7 cellular contexts compared by ENCODE assay signal in genomic region chr14:95138455-95138854, GRCh38. TPM values are rescaled to one million over a fixed set of nuclear protein-coding genes. Genes with fewer than 3 reads are reported as not detected.
DNase-seq lines count a peak whose midpoint lies in the region; ATAC-seq and TF ChIP-seq lines count a peak whose summit lies in the region.
"Not testable (repeated sequence)": the region's sequence is repeated elsewhere in the genome, so short reads cannot be mapped to it uniquely, and the experiment has no call there.

No MANE protein-coding gene starts in this region.

- not testable (repeated sequence) for H3K9me3 Mint-ChIP-seq in activated naive CD4-positive, alpha-beta T cell treated with anti-CD3 and anti-CD28 coated beads, Interleukin-2, amount 50 U/mL, for 24 hours; natural killer cell treated with Interleukin-12 subunit alpha and Interleukin-12 subunit beta and Interleukin-15 and Interleukin-18, amount 100 ng/mL, for 72 hours

- TF ChIP-seq EP300 in transverse colon (IDR thresholded peaks at IDR 0.05; ENCODE audit: low read depth) = not testable (repeated sequence)

- DNase-seq in colonic mucosa; heart right ventricle; natural killer cell treated with Interleukin-12 subunit alpha and Interleukin-12 subunit beta and Interleukin-15 and Interleukin-18, amount 100 ng/mL, for 72 hours (ENCODE audit: low spot score); gastrocnemius medialis; transverse colon: not testable (repeated sequence)

- H3K4me1 Mint-ChIP-seq in activated naive CD4-positive, alpha-beta T cell treated with anti-CD3 and anti-CD28 coated beads, Interleukin-2, amount 50 U/mL, for 24 hours = peaks cover 77% of the 10 kb centered on the region
- H3K4me1 Mint-ChIP-seq in natural killer cell treated with Interleukin-12 subunit alpha and Interleukin-12 subunit beta and Interleukin-15 and Interleukin-18, amount 100 ng/mL, for 72 hours (ENCODE audit: low read depth in 2 of 2) = peaks cover 61 to 71% of the 10 kb centered on the region in 2 donors

- not testable (repeated sequence) for ATAC-seq in heart right ventricle, gastrocnemius medialis
- peak in 1 of 2 donors; percentile 54 for ATAC-seq in natural killer cell treated with Interleukin-12 subunit alpha and Interleukin-12 subunit beta and Interleukin-15 and Interleukin-18, amount 100 ng/mL, for 72 hours

- not testable (repeated sequence) for H3K27me3 Mint-ChIP-seq in activated naive CD4-positive, alpha-beta T cell treated with anti-CD3 and anti-CD28 coated beads, Interleukin-2, amount 50 U/mL, for 24 hours; natural killer cell treated with Interleukin-12 subunit alpha and Interleukin-12 subunit beta and Interleukin-15 and Interleukin-18, amount 100 ng/mL, for 72 hours

- in situ Hi-C loops in gastrocnemius medialis (cut with MboI; ENCODE audit: low sequenced_read_pairs in 4 of 4) = loop anchor here in 1 of 4 donors (25.0 kb wide), 1 partner anchor 399 kb away; the partner anchor contains the start of gene GLRX5
- in situ Hi-C loops in transverse colon (cut with MboI; ENCODE audit: low pct_ligation_motif_present in 1 of 4, low pct_unique_long_range_greater_than_20kb in 1 of 4, low sequenced_read_pairs in 3 of 4) = loop anchor here in 1 of 4 donors (25.0 kb wide), 1 partner anchor 399 kb away; the partner anchor contains the start of gene GLRX5

- not testable (repeated sequence) for H3K9me3 ChIP-seq in colonic mucosa, heart right ventricle, gastrocnemius medialis, transverse colon

- not testable (repeated sequence) for H3K27me3 ChIP-seq in colonic mucosa, heart right ventricle, gastrocnemius medialis, transverse colon

- H3K27ac Mint-ChIP-seq in activated naive CD4-positive, alpha-beta T cell treated with anti-CD3 and anti-CD28 coated beads, Interleukin-2, amount 50 U/mL, for 24 hours = peak overlapping the region; percentile 53
- peak overlapping the region; percentile 69 to 86 for H3K27ac Mint-ChIP-seq in natural killer cell treated with Interleukin-12 subunit alpha and Interleukin-12 subunit beta and Interleukin-15 and Interleukin-18, amount 100 ng/mL, for 72 hours

- H3K27ac ChIP-seq in VCaP (peak overlapping the region; percentile 54; the same call in 1 of the 2 replicates), colonic mucosa (peak overlapping the region; percentile 65), heart right ventricle (peak overlapping the region in 8 of 10 donors; percentile 2 to 82 (median 63)), gastrocnemius medialis (peak overlapping the region; percentile 11 to 75 (median 54)), transverse colon (peak overlapping the region in 3 of 4 donors; percentile 68 to 77 (median 77))

- not testable (repeated sequence) for TF ChIP-seq CTCF in VCaP (conservative IDR thresholded peaks at IDR 0.05); colonic mucosa (IDR thresholded peaks at IDR 0.05); heart right ventricle (IDR thresholded peaks at IDR 0.05); gastrocnemius medialis (IDR thresholded peaks at IDR 0.05 in 4 of 5, conservative IDR thresholded peaks at IDR 0.05 in 1 of 5); transverse colon (IDR thresholded peaks at IDR 0.05)

- H3K36me3 ChIP-seq in colonic mucosa, heart right ventricle, gastrocnemius medialis, transverse colon: not testable (repeated sequence)

- WGBS in heart right ventricle, 2 donors = 71 to 75% methylated on average over 4 of the region's 5 CpGs
- WGBS in transverse colon (ENCODE audit: low coverage in 1 of 2), 2 donors = 83 to 91% methylated on average over 2 to 4 of the region's 5 CpGs

- TF ChIP-seq POLR2A in gastrocnemius medialis (IDR thresholded peaks at IDR 0.05); transverse colon (IDR thresholded peaks at IDR 0.05): not testable (repeated sequence)

- not testable (repeated sequence) for H3K9ac ChIP-seq in colonic mucosa (ENCODE audit: low read depth in 2 of 2, low read length in 2 of 2)

- intact Hi-C loops in colonic mucosa (cut with DNase I); heart right ventricle (cut with DNase I); gastrocnemius medialis (cut with DNase I; ENCODE audit: low total_unique reads); transverse colon (cut with DNase I; ENCODE audit: low total_unique reads): not testable (repeated sequence)

- not testable (repeated sequence) for H3K4me1 ChIP-seq in colonic mucosa
- H3K4me1 ChIP-seq in heart right ventricle (peaks cover 11 to 90% (median 69%) of the 10 kb centered on the region in 9 donors), gastrocnemius medialis (peaks cover 38 to 57% of the 10 kb centered on the region in 2 donors), transverse colon (peaks cover 13 to 86% (median 62%) of the 10 kb centered on the region in 4 donors)

- H3K36me3 Mint-ChIP-seq in activated naive CD4-positive, alpha-beta T cell treated with anti-CD3 and anti-CD28 coated beads, Interleukin-2, amount 50 U/mL, for 24 hours; natural killer cell treated with Interleukin-12 subunit alpha and Interleukin-12 subunit beta and Interleukin-15 and Interleukin-18, amount 100 ng/mL, for 72 hours: not testable (repeated sequence)

- not testable (repeated sequence) for H3K4me3 Mint-ChIP-seq in activated naive CD4-positive, alpha-beta T cell treated with anti-CD3 and anti-CD28 coated beads, Interleukin-2, amount 50 U/mL, for 24 hours
- peak overlapping the region; percentile 71 for H3K4me3 Mint-ChIP-seq in natural killer cell treated with Interleukin-12 subunit alpha and Interleukin-12 subunit beta and Interleukin-15 and Interleukin-18, amount 100 ng/mL, for 72 hours

- H3K4me3 ChIP-seq in colonic mucosa, heart right ventricle, gastrocnemius medialis, transverse colon: not testable (repeated sequence)

RNA-seq across cellular contexts. Expression of gene DICER1, which starts 18.9 kb away (rescaled TPM):
- total RNA-seq in colonic mucosa (10 to 100 TPM; 49.3 to 53.7 TPM), heart right ventricle (10 to 100 TPM; 19.8 to 38.8 (median 27.5) TPM), gastrocnemius medialis (10 to 100 TPM; 29.4 to 63.7 (median 37.9) TPM), transverse colon (100 to 1,000 TPM in 1 of 4 donors, 10 to 100 TPM in 3; 45.6 to 102 (median 71.4) TPM)
- polyA plus RNA-seq in heart right ventricle = 1 to 10 TPM; 4.9 to 8.3 TPM
- 100 to 1,000 TPM; 104 to 115 TPM for total RNA-seq in natural killer cell treated with Interleukin-12 subunit alpha and Interleukin-12 subunit beta and Interleukin-15 and Interleukin-18, amount 100 ng/mL, for 72 hours
